8 cellular contexts compared by ENCODE assay signal in the genomic region with DNA sequence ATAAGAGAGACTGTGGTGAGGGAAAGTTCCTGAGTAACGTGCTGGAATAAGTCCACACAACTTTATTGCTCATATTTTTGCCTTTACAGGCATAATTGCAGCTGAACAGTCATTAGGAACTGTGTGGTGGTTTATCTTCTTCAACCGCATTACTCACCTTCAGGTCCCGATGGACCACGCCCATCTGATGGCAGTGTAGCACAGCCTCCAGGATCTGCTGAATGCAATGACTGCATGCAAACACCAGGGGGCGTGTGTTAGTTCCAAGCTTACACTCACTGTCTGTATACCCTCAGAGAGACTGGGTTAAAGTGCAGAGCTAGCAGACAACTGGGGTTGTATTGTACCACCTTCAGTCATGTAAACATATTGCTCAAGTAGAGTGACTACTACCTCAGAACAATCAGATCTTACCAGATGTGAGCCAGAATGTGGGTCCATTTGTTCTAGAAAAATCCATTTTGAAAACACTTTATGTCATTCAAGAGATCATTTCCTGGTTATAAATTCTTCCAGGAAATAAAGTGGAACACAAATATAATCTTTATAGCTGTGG.
DNase-seq lines count a peak whose midpoint lies in the region; ATAC-seq and TF ChIP-seq lines count a peak whose summit lies in the region.

No MANE protein-coding gene starts in this region.

- H3K4me3 ChIP-seq in SU-DHL-6 (ENCODE audit: insufficient read depth, low read length, poor library complexity, severe bottlenecking) (no peak overlapping the region), cardiac muscle cell (no peak overlapping the region), prostate gland (no peak overlapping the region), uterus (no peak overlapping the region)

- no peaks in the 10 kb centered on the region for H3K36me3 ChIP-seq in SU-DHL-6 (ENCODE audit: low read length)
- H3K36me3 ChIP-seq in cardiac muscle cell: peaks cover 3% of the 10 kb centered on the region
- no peaks in the 10 kb centered on the region for H3K36me3 ChIP-seq in prostate gland
- no peaks in the 10 kb centered on the region for H3K36me3 ChIP-seq in uterus

- in situ Hi-C loops in GM13977 (cut with MboI; ENCODE audit: low pct_unique_long_range_greater_than_20kb, low sequenced_read_pairs, unreplicated experiment): no loop called here

- H3K9me3 ChIP-seq in SU-DHL-6 (ENCODE audit: insufficient read depth, low read length) (no peaks in the 10 kb centered on the region), cardiac muscle cell (ENCODE audit: low read depth) (no peaks in the 10 kb centered on the region), prostate gland (no peaks in the 10 kb centered on the region), uterus (no peaks in the 10 kb centered on the region)

- H3K9me2 ChIP-seq in SU-DHL-6 (replicated peaks; ENCODE audit: insufficient read depth, low read length): no peaks in the 10 kb centered on the region

- H3K9ac ChIP-seq in SU-DHL-6 (ENCODE audit: low read length): no peak overlapping the region

- peak; percentile 89 for TF ChIP-seq CTCF in GM13977 (IDR thresholded peaks at IDR 0.05; ENCODE audit: extremely low read depth, insufficient read depth, missing control alignments)
- peak; percentile 57 for TF ChIP-seq CTCF in SU-DHL-6 (IDR thresholded peaks at IDR 0.05; ENCODE audit: insufficient read depth, low read length, poor library complexity, severe bottlenecking)
- TF ChIP-seq CTCF in cardiac muscle cell (IDR thresholded peaks at IDR 0.05; ENCODE audit: low read depth, low read length): peak; percentile 98
- peak; percentile 95 to 99 (median 96) for TF ChIP-seq CTCF in prostate gland (IDR thresholded peaks at IDR 0.05)
- TF ChIP-seq CTCF in uterus (IDR thresholded peaks at IDR 0.05): peak; percentile 84 to 89 (median 86)

- H3K27ac ChIP-seq in SU-DHL-6 (ENCODE audit: low read depth, low read length): no peak overlapping the region
- peak overlapping the region; percentile 40 for H3K27ac ChIP-seq in cardiac muscle cell
- H3K27ac ChIP-seq in prostate gland: peak overlapping the region; percentile 32 to 35
- peak overlapping the region; percentile 25 to 55 for H3K27ac ChIP-seq in uterus

- 15% methylated on average over 5 of the region's 5 CpGs for WGBS in prostate gland

- H3K4me2 ChIP-seq in SU-DHL-6 (ENCODE audit: low read depth, low read length, poor library complexity, severe bottlenecking): peak overlapping the region; percentile 7

- H3K4me1 Mint-ChIP-seq in activated naive CD8-positive, alpha-beta T cell treated with anti-CD3 and anti-CD28 coated beads, Interleukin-2, amount 10 ng/mL, durations not matched to agents 7 days and 5 days: peaks cover 10% of the 10 kb centered on the region

- no peak overlapping the region for H2AFZ ChIP-seq in SU-DHL-6 (ENCODE audit: low read depth, low read length, severe bottlenecking)

- H3K79me2 ChIP-seq in SU-DHL-6 (ENCODE audit: insufficient read depth, low read length): no peaks in the 10 kb centered on the region

- ATAC-seq in HG02840 (IDR thresholded peaks at IDR 0.05; ENCODE audit: low FRiP score, unreplicated experiment): peak; percentile 97
- ATAC-seq in activated naive CD8-positive, alpha-beta T cell treated with anti-CD3 and anti-CD28 coated beads, Interleukin-2, amount 10 ng/mL, durations not matched to agents 7 days and 5 days (ENCODE audit: low read depth): peak; percentile 100

- H3K27me3 Mint-ChIP-seq in activated naive CD8-positive, alpha-beta T cell treated with anti-CD3 and anti-CD28 coated beads, Interleukin-2, amount 10 ng/mL, durations not matched to agents 7 days and 5 days: no peaks in the 10 kb centered on the region

- no peak overlapping the region for H3K4me3 Mint-ChIP-seq in activated naive CD8-positive, alpha-beta T cell treated with anti-CD3 and anti-CD28 coated beads, Interleukin-2, amount 10 ng/mL, durations not matched to agents 7 days and 5 days

- H3F3A ChIP-seq in SU-DHL-6 (ENCODE audit: insufficient read depth): no peaks in the 10 kb centered on the region

- H3K27me3 ChIP-seq in SU-DHL-6 (ENCODE audit: low read length) (no peaks in the 10 kb centered on the region), cardiac muscle cell (no peaks in the 10 kb centered on the region), prostate gland (replicated peaks; ENCODE audit: insufficient read depth) (no peaks in the 10 kb centered on the region), uterus (no peaks in the 10 kb centered on the region)

- intact Hi-C loops in prostate gland (cut with DNase I): loop anchor here (1.0 to 10.0 kb wide), 3 partner anchors 135 to 214 kb away; a partner anchor contains a TSS
- intact Hi-C loops in uterus (cut with DNase I; ENCODE audit: low total_unique reads): loop anchor here (10.0 kb wide), 1 partner anchor 217 kb away; a partner anchor contains a TSS

- POLR2A ChIA-PET in activated naive CD8-positive, alpha-beta T cell treated with anti-CD3 and anti-CD28 coated beads, Interleukin-2, amount 10 ng/mL, durations not matched to agents 7 days and 5 days (lab: Charles Lee): interaction anchor here (0.7 to 1.2 kb wide), 5 partner anchors 16 to 214 kb away, joined by 3 to 17 read pairs (median 3); a partner anchor contains a TSS

- peak overlapping the region; percentile 5 for H3K27ac Mint-ChIP-seq in activated naive CD8-positive, alpha-beta T cell treated with anti-CD3 and anti-CD28 coated beads, Interleukin-2, amount 10 ng/mL, durations not matched to agents 7 days and 5 days

- DNase-seq in GM13977 (ENCODE audit: low spot score) (peak; percentile 71), NCI-H1436 (lab: John Stamatoyannopoulos, UW) (peak; percentile 85), cardiac muscle cell (ENCODE audit: low read depth in 1 of 2, low spot score in 1 of 2) (peak; percentile 91 to 93), prostate gland (ENCODE audit: low spot score) (peak; percentile 83), uterus (peak; percentile 78 to 84)
- DNase-seq in activated naive CD8-positive, alpha-beta T cell treated with anti-CD3 and anti-CD28 coated beads, Interleukin-2, amount 10 ng/mL, durations not matched to agents 7 days and 5 days: peak; percentile 76

- no peaks in the 10 kb centered on the region for H4K20me1 ChIP-seq in SU-DHL-6 (ENCODE audit: low read depth, low read length)

- no peaks in the 10 kb centered on the region for H3K9me3 Mint-ChIP-seq in activated naive CD8-positive, alpha-beta T cell treated with anti-CD3 and anti-CD28 coated beads, Interleukin-2, amount 10 ng/mL, durations not matched to agents 7 days and 5 days

- H3K36me3 Mint-ChIP-seq in activated naive CD8-positive, alpha-beta T cell treated with anti-CD3 and anti-CD28 coated beads, Interleukin-2, amount 10 ng/mL, durations not matched to agents 7 days and 5 days: peaks cover 10% of the 10 kb centered on the region

- no peaks in the 10 kb centered on the region for H3K4me1 ChIP-seq in cardiac muscle cell (ENCODE audit: low read depth)
- H3K4me1 ChIP-seq in prostate gland (replicated peaks): no peaks in the 10 kb centered on the region
- H3K4me1 ChIP-seq in uterus: no peaks in the 10 kb centered on the region

- TF ChIP-seq POLR2A in prostate gland (IDR thresholded peaks at IDR 0.05) (no peak), uterus (IDR thresholded peaks at IDR 0.05) (no peak)
